15 cellular contexts compared by ENCODE assay signal in genomic region chr16:84720180-84720579, GRCh38. TPM values are rescaled to one million over a fixed set of nuclear protein-coding genes. Genes with fewer than 3 reads are reported as not detected.
DNase-seq lines count a peak whose midpoint lies in the region; ATAC-seq and TF ChIP-seq lines count a peak whose summit lies in the region.
"Had no signal": no experiment of that assay in that cellular context is flagged by ENCODE, and none has a peak within 500 bp of the region (broad histone marks: within the 10 kb centered on the region; RNA-seq: fewer than 3 reads in every experiment).

No MANE protein-coding gene starts in this region.

- H3K4me3 ChIP-seq in mucosa of descending colon, result no peak overlapping the region

- intact Hi-C loops in left cardiac atrium (cut with DNase I) (loop anchor here in 1 of 2 donors (10.0 kb wide), 2 partner anchors 95 to 205 kb away; no protein-coding TSS in a partner anchor), mucosa of descending colon (cut with DNase I, micrococcal nuclease) (loop anchor here (5.0 to 10.0 kb wide), 3 partner anchors 48 to 205 kb away; no protein-coding TSS in a partner anchor)

- peaks cover 22% of the 10 kb centered on the region for H3K4me1 ChIP-seq in mucosa of descending colon (ENCODE audit: low read depth)

- ATAC-seq in SK-N-SH treated with all-trans-retinoic acid at 6 μM for 48 hours (peak; percentile 95), left cardiac atrium (no peak), mucosa of descending colon (no peak)
- ATAC-seq: activated CD8-positive, alpha-beta T cell treated with anti-CD3 and anti-CD28 coated beads, Interleukin-2, amount 10 ng/mL, durations not matched to agents 7 days and 5 days; PC-3 had no signal

- DNase-seq in AG08395 (ENCODE audit: low spot score) (peak; percentile 65), GM03348 (ENCODE audit: low spot score) (peak; percentile 52), fibroblast of the conjunctiva (ENCODE audit: low read depth) (peak; percentile 43), HPDE6-E6E7 (ENCODE audit: extremely low spot score) (no peak), DMS114 treated with DMSO at 0.1 percent for 48 hours (lab: John Stamatoyannopoulos, UW; ENCODE audit: unreplicated experiment) (no peak), left cardiac atrium (no peak), mucosa of descending colon (no peak)
- DNase-seq: activated CD8-positive, alpha-beta T cell treated with anti-CD3 and anti-CD28 coated beads, Interleukin-2, amount 10 ng/mL, durations not matched to agents 7 days and 5 days; AML-193; amniotic stem cell; DMS53; Kasumi-1; NCI-H1417 treated with DMSO at 0.1 percent for 48 hours; PC-3 had no signal

- TF ChIP-seq CTCF in mucosa of descending colon (IDR thresholded peaks at IDR 0.05), result no peak

- no peaks in the 10 kb centered on the region for H3K36me3 ChIP-seq in mucosa of descending colon (ENCODE audit: low read depth)

- H3K9me3 ChIP-seq in mucosa of descending colon, result no peaks in the 10 kb centered on the region

TF ChIP-seq in SK-N-SH treated with all-trans-retinoic acid at 6 μM for 48 hours, 23 proteins besides CTCF, POLR2A, EP300 and RAD21:
- TF ChIP-seq PPARA (CRISPR knock-in tag; IDR thresholded peaks at IDR 0.05; ENCODE audit: borderline replicate concordance), result no peak
- TF ChIP-seq ZFP3 (CRISPR knock-in tag; IDR thresholded peaks at IDR 0.05), result no peak
- TF ChIP-seq BACH2 (CRISPR knock-in tag; IDR thresholded peaks at IDR 0.05; ENCODE audit: borderline replicate concordance), result no peak
- TF ChIP-seq TCF4 (CRISPR knock-in tag; IDR thresholded peaks at IDR 0.05; ENCODE audit: borderline replicate concordance), result peak; percentile 94
- TF ChIP-seq ZNF8 (CRISPR knock-in tag; IDR thresholded peaks at IDR 0.05), result no peak
- TF ChIP-seq ZFP30 (CRISPR knock-in tag; IDR thresholded peaks at IDR 0.05), result no peak
- no peak for TF ChIP-seq ESRRG (CRISPR knock-in tag; IDR thresholded peaks at IDR 0.05)
- TF ChIP-seq ARNTL (CRISPR knock-in tag; IDR thresholded peaks at IDR 0.05; ENCODE audit: borderline replicate concordance, low read depth), result no peak
- TF ChIP-seq GLIS3 (CRISPR knock-in tag; IDR thresholded peaks at IDR 0.05), result no peak
- no peak for TF ChIP-seq CREB5 (CRISPR knock-in tag; IDR thresholded peaks at IDR 0.05; ENCODE audit: low read depth)
- no peak for TF ChIP-seq ZNF565 (CRISPR knock-in tag; conservative IDR thresholded peaks at IDR 0.05; ENCODE audit: low read depth)
- peak; percentile 53; the same call in 1 of the 2 replicates for TF ChIP-seq SNAI2 (CRISPR knock-in tag; IDR thresholded peaks at IDR 0.05)
- no peak for TF ChIP-seq CSDC2 (CRISPR knock-in tag; IDR thresholded peaks at IDR 0.05)
- TF ChIP-seq TSHZ2 (CRISPR knock-in tag; IDR thresholded peaks at IDR 0.05), result peak; percentile 81; the same call in 1 of the 2 replicates
- TF ChIP-seq POU6F1 (CRISPR knock-in tag; IDR thresholded peaks at IDR 0.05; ENCODE audit: borderline replicate concordance, low read depth), result no peak
- TF ChIP-seq ZNF70 (CRISPR knock-in tag; IDR thresholded peaks at IDR 0.05), result no peak
- TF ChIP-seq PATZ1 (CRISPR knock-in tag; IDR thresholded peaks at IDR 0.05; ENCODE audit: borderline replicate concordance), result no peak
- TF ChIP-seq ZC3H10 (CRISPR knock-in tag; IDR thresholded peaks at IDR 0.05), result no peak
- 0 out of 2 replicates have a peak, but pooled peaks have one; percentile 16 for TF ChIP-seq TOX (CRISPR knock-in tag; IDR thresholded peaks at IDR 0.05; ENCODE audit: borderline replicate concordance)
- TF ChIP-seq RARB (CRISPR knock-in tag; IDR thresholded peaks at IDR 0.05), result no peak
- TF ChIP-seq CSRNP3 (CRISPR knock-in tag; IDR thresholded peaks at IDR 0.05), result no peak
- TF ChIP-seq OSR1 (CRISPR knock-in tag; IDR thresholded peaks at IDR 0.05), result no peak
- peak; percentile 78 for TF ChIP-seq ISL1 (CRISPR knock-in tag; IDR thresholded peaks at IDR 0.05)

RNA-seq across cellular contexts. Expression of gene USP10, which starts 20.4 kb away (rescaled TPM):
- total RNA-seq in left cardiac atrium (10 to 100 TPM; 66.7 to 70.7 TPM), mucosa of descending colon (10 to 100 TPM; 65.1 to 76.9 (median 72.4) TPM)

Comparison
In these comparisons a context has a peak if more than half of its experiments do, and no peak if none do; other contexts are left out.
1. DNase-seq: peak in AG08395 (single experiment), GM03348 (single experiment) and fibroblast of the conjunctiva (single experiment); none in HPDE6-E6E7 (single experiment), DMS114 treated with DMSO at 0.1 percent for 48 hours (single experiment), left cardiac atrium (single experiment) and mucosa of descending colon (0 of 3).